Comparison of ENCODE assay signal across 8 cellular contexts in the genomic region with DNA sequence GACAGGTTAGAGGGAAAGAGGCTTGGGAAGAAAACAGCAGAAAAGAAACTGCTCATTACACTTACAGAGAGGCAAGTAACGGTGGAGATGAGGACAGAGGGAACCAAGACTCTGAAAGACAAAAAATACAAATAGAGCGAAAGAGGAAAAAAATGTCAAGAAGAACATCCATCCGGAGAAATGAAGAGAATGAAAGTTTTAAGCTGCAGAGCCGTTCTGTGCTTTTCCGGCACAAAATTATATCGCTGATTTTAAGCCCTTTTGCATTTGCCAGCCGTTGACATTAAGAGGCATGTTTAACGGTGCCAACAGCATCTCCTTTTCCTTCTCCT. TPM values are rescaled to one million over a fixed set of nuclear protein-coding genes. Genes with fewer than 3 reads are reported as not detected.
DNase-seq lines count a peak whose midpoint lies in the region; ATAC-seq and TF ChIP-seq lines count a peak whose summit lies in the region.

No MANE protein-coding gene starts in this region.

- no peak for TF ChIP-seq EP300 in sigmoid colon (IDR thresholded peaks at IDR 0.05)

- H3K9ac ChIP-seq in ES-I3 (ENCODE audit: low read depth, low read length) = peak overlapping the region; percentile 73; the same call in 1 of the 2 replicates

- WGBS in sigmoid colon, 2 donors = 5 to 13% methylated on average over 8 of the region's 8 CpGs

- intact Hi-C loops in sigmoid colon (cut with DNase I) = loop anchor here (10.0 kb wide), 1 partner anchor 335 kb away; no protein-coding TSS in a partner anchor

- H3K27ac ChIP-seq in WERI-Rb-1 (no peak overlapping the region), sigmoid colon (no peak overlapping the region)

- H3K9me3 ChIP-seq in ES-I3 (ENCODE audit: control insufficient read depth, insufficient read depth, low read length) = no peaks in the 10 kb centered on the region
- no peaks in the 10 kb centered on the region for H3K9me3 ChIP-seq in WERI-Rb-1 (ENCODE audit: severe bottlenecking)
- no peaks in the 10 kb centered on the region for H3K9me3 ChIP-seq in sigmoid colon

- DNase-seq in WERI-Rb-1 = no peak
- DNase-seq in fibroblast of pulmonary artery (ENCODE audit: low read depth) = no peak
- no peak for DNase-seq in sigmoid colon
- DNase-seq in NCI-H2171 treated with DMSO at 0.1 percent for 48 hours (lab: John Stamatoyannopoulos, UW) = no peak
- no peak for DNase-seq in NCI-H446 (lab: John Stamatoyannopoulos, UW)
- no peak for DNase-seq in DMS 273 treated with DMSO at 0.1 percent for 48 hours (lab: John Stamatoyannopoulos, UW)

- no peaks in the 10 kb centered on the region for H3K36me3 ChIP-seq in ES-I3 (ENCODE audit: insufficient read depth, low read length)
- H3K36me3 ChIP-seq in WERI-Rb-1 = no peaks in the 10 kb centered on the region
- no peaks in the 10 kb centered on the region for H3K36me3 ChIP-seq in sigmoid colon

- H3K27me3 ChIP-seq in WERI-Rb-1 (ENCODE audit: insufficient read depth, low read depth, severe bottlenecking) (peaks cover 25% of the 10 kb centered on the region), sigmoid colon (peaks cover 16 to 47% (median 21%) of the 10 kb centered on the region in 3 donors)

- H3K4me1 ChIP-seq in ES-I3 (ENCODE audit: insufficient read depth, low read length) (no peaks in the 10 kb centered on the region; the same call in 1 of the 2 replicates), sigmoid colon (peaks cover 0 to 73% (median 60%) of the 10 kb centered on the region in 4 donors)

- H3K4me3 ChIP-seq in WERI-Rb-1 (ENCODE audit: low read depth, low read length) (peak overlapping the region; percentile 66), fibroblast of pulmonary artery (replicated peaks; ENCODE audit: low read depth, low read length) (peak overlapping the region; percentile 70), sigmoid colon (peak overlapping the region; percentile 32 to 55 (median 44))

- ATAC-seq in HG02938 (IDR thresholded peaks at IDR 0.05; ENCODE audit: unreplicated experiment) = no peak

- peak in 1 of 2 donors; percentile 68 for TF ChIP-seq POLR2A in sigmoid colon (IDR thresholded peaks at IDR 0.05)

- TF ChIP-seq CTCF in WERI-Rb-1 (IDR thresholded peaks at IDR 0.05; ENCODE audit: low read depth, low read length) (no peak), fibroblast of pulmonary artery (IDR thresholded peaks at IDR 0.05; ENCODE audit: low read length, missing control alignments) (no peak), sigmoid colon (IDR thresholded peaks at IDR 0.05) (no peak)

RNA-seq across cellular contexts. Expression of a gene that starts 0.2 kb away (rescaled TPM):
- 1 to 10 TPM in 3 of 4 donors, under 1 TPM in 1; 0.49 to 1.9 (median 1.4) TPM for total RNA-seq in sigmoid colon
- polyA plus RNA-seq in sigmoid colon = under 1 TPM in 2 of 3 donors, not detected in 1; under 0.01 to 0.34 TPM
